8 cellular contexts compared by ENCODE assay signal in the genomic region with DNA sequence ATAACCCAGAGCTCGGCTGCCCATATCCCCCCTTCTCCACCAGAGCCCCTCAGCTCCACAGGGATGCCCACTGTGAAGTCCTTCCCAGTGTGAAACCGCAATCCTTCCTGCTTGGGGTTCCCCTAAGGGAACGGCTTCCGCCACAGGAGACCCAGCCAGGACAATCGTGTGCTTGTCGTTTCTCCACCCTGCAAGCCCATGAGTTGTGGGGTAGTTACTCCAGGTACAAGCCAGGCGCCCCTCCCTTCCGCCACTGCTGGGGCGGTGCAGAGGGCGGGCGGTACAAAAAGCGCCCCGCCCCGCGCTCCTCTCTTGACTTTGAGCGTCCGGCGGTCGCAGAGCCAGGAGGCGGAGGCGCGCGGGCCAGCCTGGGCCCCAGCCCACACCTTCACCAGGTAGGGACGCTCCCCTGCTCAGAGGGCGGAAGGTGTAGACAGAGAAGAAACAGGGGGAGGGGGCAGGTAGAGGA. TPM values are rescaled to one million over a fixed set of nuclear protein-coding genes. Genes with fewer than 3 reads are reported as not detected.
A peak's percentile ranks its signal among the peaks of the same experiment; 100 is the strongest.
DNase-seq lines count a peak whose midpoint lies in the region; ATAC-seq and TF ChIP-seq lines count a peak whose summit lies in the region.

A gene with protein sequence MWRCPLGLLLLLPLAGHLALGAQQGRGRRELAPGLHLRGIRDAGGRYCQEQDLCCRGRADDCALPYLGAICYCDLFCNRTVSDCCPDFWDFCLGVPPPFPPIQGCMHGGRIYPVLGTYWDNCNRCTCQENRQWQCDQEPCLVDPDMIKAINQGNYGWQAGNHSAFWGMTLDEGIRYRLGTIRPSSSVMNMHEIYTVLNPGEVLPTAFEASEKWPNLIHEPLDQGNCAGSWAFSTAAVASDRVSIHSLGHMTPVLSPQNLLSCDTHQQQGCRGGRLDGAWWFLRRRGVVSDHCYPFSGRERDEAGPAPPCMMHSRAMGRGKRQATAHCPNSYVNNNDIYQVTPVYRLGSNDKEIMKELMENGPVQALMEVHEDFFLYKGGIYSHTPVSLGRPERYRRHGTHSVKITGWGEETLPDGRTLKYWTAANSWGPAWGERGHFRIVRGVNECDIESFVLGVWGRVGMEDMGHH (plus strand): TSS at position 315 of the 469 bp plus-strand sequence. CDS start 634 bp downstream, outside the sequence.

- DNase-seq in HuH-7.5 (ENCODE audit: low spot score) = peak; percentile 74
- DNase-seq in chondrocyte (ENCODE audit: low spot score) = no peak
- peak; percentile 49 for DNase-seq in left lobe of liver (ENCODE audit: low spot score)
- no peak for DNase-seq in DMS 273 (lab: John Stamatoyannopoulos, UW; ENCODE audit: unreplicated experiment)
- DNase-seq in germinal center (ENCODE audit: low spot score) = no peak
- no peak for DNase-seq in HEK293T (ENCODE audit: extremely low spot score)

- peaks cover 44% of the 10 kb centered on the region for H3K4me1 Mint-ChIP-seq in chondrocyte (ENCODE audit: low read depth)

- TF ChIP-seq CTCF in chondrocyte (IDR thresholded peaks at IDR 0.05) = no peak

- ATAC-seq in left lobe of liver = peak; percentile 31
- no peak for ATAC-seq in GM19035 (IDR thresholded peaks at IDR 0.05; ENCODE audit: unreplicated experiment)

- peak within 1 kb of the TSS; percentile 27 for H3K27ac ChIP-seq in temporal lobe (ENCODE audit: low read depth, low read length)

- POLR2A ChIA-PET in HEK293T (lab: Yijun Ruan, JAX) = no interaction called here

- no peak within 1 kb of the TSS for H3K4me3 Mint-ChIP-seq in chondrocyte (ENCODE audit: unreplicated experiment)

- CTCF ChIA-PET in HEK293T (lab: Yijun Ruan, JAX) = no interaction called here

- H3K36me3 Mint-ChIP-seq in chondrocyte (ENCODE audit: low read depth) = no peaks in the 10 kb centered on the region

- no peaks in the 10 kb centered on the region for H3K9me3 Mint-ChIP-seq in chondrocyte (ENCODE audit: low read depth)

- no peaks in the 10 kb centered on the region for H3K27me3 Mint-ChIP-seq in chondrocyte (ENCODE audit: low read depth)

- peak within 1 kb of the TSS; percentile 71 for H3K27ac Mint-ChIP-seq in chondrocyte (ENCODE audit: unreplicated experiment)

TF ChIP-seq in HEK293T, 16 proteins besides CTCF, POLR2A, EP300 and RAD21:
- TF ChIP-seq SUZ12 (IDR thresholded peaks at IDR 0.05) (no peak), TARDBP (IDR thresholded peaks at IDR 0.05) (no peak), ELF4 (IDR thresholded peaks at IDR 0.05) (no peak), SP1 (IDR thresholded peaks at IDR 0.05) (no peak), CTBP1 (IDR thresholded peaks at IDR 0.05; ENCODE audit: borderline replicate concordance) (no peak), FOXK2 (IDR thresholded peaks at IDR 0.05) (no peak), ZNF384 (IDR thresholded peaks at IDR 0.05) (no peak), HDGF (IDR thresholded peaks at IDR 0.05; ENCODE audit: borderline replicate concordance) (no peak), BHLHE40 (IDR thresholded peaks at IDR 0.05; ENCODE audit: borderline replicate concordance) (no peak), FOXM1 (IDR thresholded peaks at IDR 0.05; ENCODE audit: borderline replicate concordance) (no peak), NFRKB (IDR thresholded peaks at IDR 0.05) (no peak), LEF1 (IDR thresholded peaks at IDR 0.05; ENCODE audit: borderline replicate concordance) (no peak), L3MBTL2 (conservative IDR thresholded peaks at IDR 0.05) (no peak)
- TF ChIP-seq, protein P1, sequence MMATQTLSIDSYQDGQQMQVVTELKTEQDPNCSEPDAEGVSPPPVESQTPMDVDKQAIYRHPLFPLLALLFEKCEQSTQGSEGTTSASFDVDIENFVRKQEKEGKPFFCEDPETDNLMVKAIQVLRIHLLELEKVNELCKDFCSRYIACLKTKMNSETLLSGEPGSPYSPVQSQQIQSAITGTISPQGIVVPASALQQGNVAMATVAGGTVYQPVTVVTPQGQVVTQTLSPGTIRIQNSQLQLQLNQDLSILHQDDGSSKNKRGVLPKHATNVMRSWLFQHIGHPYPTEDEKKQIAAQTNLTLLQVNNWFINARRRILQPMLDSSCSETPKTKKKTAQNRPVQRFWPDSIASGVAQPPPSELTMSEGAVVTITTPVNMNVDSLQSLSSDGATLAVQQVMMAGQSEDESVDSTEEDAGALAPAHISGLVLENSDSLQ (IDR thresholded peaks at IDR 0.05) = no peak

RNA-seq across cellular contexts. Expression of the gene that starts here (rescaled TPM):
- total RNA-seq in chondrocyte (4.7 to 154 TPM (median 147 TPM) in 3 replicates), left lobe of liver (12.0 TPM), temporal lobe (1.7 TPM)

Comparison
In these comparisons a context has a peak if more than half of its experiments do, and no peak if none do; other contexts are left out.
1. DNase-seq: peak in HuH-7.5 (single experiment) and left lobe of liver (single experiment); none in chondrocyte (single experiment), DMS 273 (single experiment), germinal center (single experiment) and HEK293T (single experiment).